Comparison of ENCODE assay signal across 26 cellular contexts in genomic region chr10:75499556-75499955, GRCh38.
"Had no signal": no experiment of that assay in that cellular context is flagged by ENCODE, and none has a peak within 500 bp of the region (broad histone marks: within the 10 kb centered on the region; RNA-seq: fewer than 3 reads in every experiment).

No MANE protein-coding gene starts in this region.

- H3K9me3 ChIP-seq: Peyer's patch, SJCRH30 had no signal

- H3K9ac ChIP-seq: KMS-11 had no signal

- H3K27me3 ChIP-seq: Peyer's patch, SJCRH30 had no signal

- H3K4me1 ChIP-seq: SJCRH30 had no signal

- H3K4me3 ChIP-seq: K562, PC-9, Peyer's patch, SJCRH30 had no signal

- H3K4me1 Mint-ChIP-seq: IgD-negative memory B cell had no signal

- H3K4me3 Mint-ChIP-seq: IgD-negative memory B cell had no signal

- H3K27ac ChIP-seq: HL-60, KMS-11, PC-9, Peyer's patch, SJCRH30 had no signal

- DNase-seq: Kasumi-1, MM.1S, NCI-H1092, NCI-H1105 treated with DMSO at 0.1 percent for 48 hours, NCI-H1436, NCI-H187, NCI-H2029, NCI-H2081 treated with DMSO at 0.1 percent for 48 hours, NCI-H2171, NCI-H226, NCI-H446, NCI-H510A, NCI-H524 treated with DMSO at 0.1 percent for 48 hours, NCI-H69, NCI-H774, OCI-M1, PC-9, Peyer's patch, SHP77 treated with DMSO at 0.1 percent for 48 hours, SJCRH30 had no signal

- H2AFZ ChIP-seq: PC-9 had no signal

- H3K36me3 ChIP-seq: Peyer's patch, SJCRH30 had no signal

- ATAC-seq: K562, Right ventricle myocardium inferior, SK-N-SH treated with all-trans-retinoic acid at 6 μM for 48 hours had no signal

- H3K27ac Mint-ChIP-seq: IgD-negative memory B cell had no signal

- H3K4me2 ChIP-seq: KMS-11, PC-9 had no signal
